In genomic region chr3:192188218-192188835, GRCh38 we compare ENCODE assay signal across 8 cellular contexts.
DNase-seq lines count a peak whose midpoint lies in the region; ATAC-seq and TF ChIP-seq lines count a peak whose summit lies in the region.

No MANE protein-coding gene starts in this region.

- H3K27me3 ChIP-seq in foreskin keratinocyte = no peaks in the 10 kb centered on the region

- H3K4me1 ChIP-seq in foreskin keratinocyte = no peaks in the 10 kb centered on the region

- ATAC-seq in GM18868 (IDR thresholded peaks at IDR 0.05; ENCODE audit: unreplicated experiment) (peak; percentile 94), HG02973 (IDR thresholded peaks at IDR 0.05; ENCODE audit: unreplicated experiment) (peak; percentile 95), foreskin keratinocyte (peak; percentile 81)

- TF ChIP-seq CTCF in C4-2B (conservative IDR thresholded peaks at IDR 0.05) (peak; percentile 94), foreskin keratinocyte (conservative IDR thresholded peaks at IDR 0.05) (peak; percentile 73)

- DNase-seq in NCI-H2081 (lab: John Stamatoyannopoulos, UW) (peak; percentile 74 to 80), foreskin keratinocyte (peak in 1 of 2 donors; percentile 29), retina (peak; percentile 7), NCI-H1417 treated with DMSO at 0.1 percent for 48 hours (lab: John Stamatoyannopoulos, UW) (no peak)
- DNase-seq in activated CD4-positive, CD25-positive, alpha-beta regulatory T cell (lab: John Stamatoyannopoulos, UW) = peak in 3 of 4 experiments; percentile 0 to 5 (median 1)

- H3K27ac ChIP-seq in C4-2B (no peak overlapping the region), foreskin keratinocyte (no peak overlapping the region)
